1 cellular context compared by ENCODE assay signal in genomic region chr16:67883872-67884261, GRCh38.
TF ChIP-seq lines count a peak whose summit lies in the region.

No MANE protein-coding gene starts in this region.

TF ChIP-seq in HepG2, 621 proteins besides CTCF, POLR2A, EP300 and RAD21 (continues in another document):
- TF ChIP-seq YEATS2 (CRISPR knock-in tag; IDR thresholded peaks at IDR 0.05; ENCODE audit: borderline replicate concordance) (0 out of 2 replicates have a peak, but pooled peaks have one; percentile 43), RBM39 (IDR thresholded peaks at IDR 0.05; ENCODE audit: low read depth, low read length, poor library complexity, severe bottlenecking) (peak; percentile 56), JARID2 (CRISPR knock-in tag; IDR thresholded peaks at IDR 0.05; ENCODE audit: insufficient replicate concordance) (peak; percentile 2), CBFB (CRISPR knock-in tag; IDR thresholded peaks at IDR 0.05) (0 out of 2 replicates have a peak, but pooled peaks have one; percentile 39), SP1 (IDR thresholded peaks at IDR 0.05) (no peak), SP1 (CRISPR knock-in tag; IDR thresholded peaks at IDR 0.05) (0 out of 2 replicates have a peak, but pooled peaks have one; percentile 12), ZNF563 (CRISPR knock-in tag; IDR thresholded peaks at IDR 0.05) (no peak), ZNF281 (CRISPR knock-in tag; IDR thresholded peaks at IDR 0.05; ENCODE audit: borderline replicate concordance) (no peak), ZNF574 (CRISPR knock-in tag; IDR thresholded peaks at IDR 0.05) (0 out of 2 replicates have a peak, but pooled peaks have one; percentile 37), BCL6 (CRISPR knock-in tag; IDR thresholded peaks at IDR 0.05) (peak; percentile 30; the same call in 1 of the 2 replicates), RBFOX2 (IDR thresholded peaks at IDR 0.05; ENCODE audit: low read depth, low read length) (no peak), HOXA9 (CRISPR knock-in tag; IDR thresholded peaks at IDR 0.05; ENCODE audit: borderline replicate concordance) (no peak), IKZF5 (CRISPR knock-in tag; IDR thresholded peaks at IDR 0.05) (peak; percentile 30; the same call in 1 of the 2 replicates), KAT7 (CRISPR knock-in tag; IDR thresholded peaks at IDR 0.05; ENCODE audit: borderline replicate concordance) (no peak), THAP9 (CRISPR knock-in tag; IDR thresholded peaks at IDR 0.05; ENCODE audit: borderline replicate concordance) (peak; percentile 60; the same call in 1 of the 2 replicates), ZNF619 (CRISPR knock-in tag; IDR thresholded peaks at IDR 0.05) (peak; percentile 72; the same call in 1 of the 2 replicates), ZMYM3 (CRISPR knock-in tag; IDR thresholded peaks at IDR 0.05) (no peak), SIX4 (CRISPR knock-in tag; IDR thresholded peaks at IDR 0.05) (no peak), SAP130 (CRISPR knock-in tag; IDR thresholded peaks at IDR 0.05; ENCODE audit: low read depth) (peak; percentile 8; the same call in 1 of the 2 replicates), RELA (CRISPR knock-in tag; IDR thresholded peaks at IDR 0.05) (0 out of 2 replicates have a peak, but pooled peaks have one; percentile 77), SMC3 (IDR thresholded peaks at IDR 0.05; ENCODE audit: low read length) (peak; percentile 88), REPIN1 (CRISPR knock-in tag; IDR thresholded peaks at IDR 0.05; ENCODE audit: borderline replicate concordance, low read depth) (0 out of 2 replicates have a peak, but pooled peaks have one; percentile 47), ZBTB38 (CRISPR knock-in tag; IDR thresholded peaks at IDR 0.05) (peak; percentile 24; the same call in 1 of the 2 replicates), ZFP1 (CRISPR knock-in tag; IDR thresholded peaks at IDR 0.05) (peak; percentile 75; the same call in 1 of the 2 replicates), ZNF17 (CRISPR knock-in tag; IDR thresholded peaks at IDR 0.05) (no peak), SALL2 (CRISPR knock-in tag; IDR thresholded peaks at IDR 0.05) (peak; percentile 39; the same call in 1 of the 2 replicates), AGO1 (IDR thresholded peaks at IDR 0.05; ENCODE audit: low read depth, low read length, poor library complexity, severe bottlenecking) (no peak), SPEN (CRISPR knock-in tag; IDR thresholded peaks at IDR 0.05; ENCODE audit: low read depth) (0 out of 2 replicates have a peak, but pooled peaks have one; percentile 26), CSRNP1 (CRISPR knock-in tag; IDR thresholded peaks at IDR 0.05) (peak; percentile 52; the same call in 1 of the 2 replicates), ZNF501 (CRISPR knock-in tag; IDR thresholded peaks at IDR 0.05) (peak; percentile 54), ZNF451 (CRISPR knock-in tag; IDR thresholded peaks at IDR 0.05) (0 out of 2 replicates have a peak, but pooled peaks have one; percentile 41), IRF9 (CRISPR knock-in tag; IDR thresholded peaks at IDR 0.05; ENCODE audit: borderline replicate concordance) (0 out of 2 replicates have a peak, but pooled peaks have one; percentile 25), ZGPAT (CRISPR knock-in tag; IDR thresholded peaks at IDR 0.05) (0 out of 2 replicates have a peak, but pooled peaks have one; percentile 29), RXRA (CRISPR knock-in tag; IDR thresholded peaks at IDR 0.05) (peak; percentile 57; the same call in 1 of the 2 replicates), GATAD2A (CRISPR knock-in tag; IDR thresholded peaks at IDR 0.05) (peak; percentile 34; the same call in 1 of the 2 replicates), FOXO1 (CRISPR knock-in tag; IDR thresholded peaks at IDR 0.05) (no peak), CBX5 (CRISPR knock-in tag; IDR thresholded peaks at IDR 0.05; ENCODE audit: borderline replicate concordance) (peak; percentile 81; the same call in 1 of the 2 replicates), ZNF263 (CRISPR knock-in tag; IDR thresholded peaks at IDR 0.05) (peak; percentile 73), ERF (CRISPR knock-in tag; IDR thresholded peaks at IDR 0.05) (peak; percentile 55; the same call in 1 of the 2 replicates), TOPORS (CRISPR knock-in tag; IDR thresholded peaks at IDR 0.05) (peak; percentile 63; the same call in 1 of the 2 replicates), ARHGAP35 (CRISPR knock-in tag; IDR thresholded peaks at IDR 0.05; ENCODE audit: borderline replicate concordance) (0 out of 2 replicates have a peak, but pooled peaks have one; percentile 9), SALL1 (CRISPR knock-in tag; IDR thresholded peaks at IDR 0.05) (peak; percentile 62; the same call in 1 of the 2 replicates), ZNF777 (CRISPR knock-in tag; IDR thresholded peaks at IDR 0.05) (0 out of 2 replicates have a peak, but pooled peaks have one; percentile 28), ZNF280D (CRISPR knock-in tag; IDR thresholded peaks at IDR 0.05) (no peak), NFKB2 (CRISPR knock-in tag; IDR thresholded peaks at IDR 0.05; ENCODE audit: borderline replicate concordance) (peak; percentile 61; the same call in 1 of the 2 replicates), CEBPG (CRISPR knock-in tag; IDR thresholded peaks at IDR 0.05) (0 out of 2 replicates have a peak, but pooled peaks have one; percentile 7), FOSL2 (CRISPR knock-in tag; IDR thresholded peaks at IDR 0.05) (no peak; the same call in 1 of the 2 replicates)
